ENCODE assay signal across 6 cellular contexts in the genomic region with DNA sequence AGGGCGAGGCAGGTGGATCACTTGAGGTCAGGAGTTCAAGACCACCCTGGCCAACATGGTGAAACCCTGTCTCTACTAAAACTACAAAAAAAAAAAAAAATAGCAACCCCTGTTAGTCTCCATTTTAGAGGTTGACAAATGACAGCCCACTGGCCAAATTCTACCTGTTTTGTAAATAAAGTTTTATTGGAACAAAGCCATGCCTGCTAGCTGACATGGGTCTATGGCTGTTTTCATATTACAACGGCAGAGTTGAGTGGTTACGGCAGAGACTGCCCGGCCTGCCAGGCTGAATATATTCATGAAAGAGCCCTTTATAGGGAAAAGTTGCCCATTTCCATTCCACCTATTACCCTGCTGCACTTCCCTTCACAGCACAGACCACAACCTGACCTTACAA.
"Had no signal": no experiment of that assay in that cellular context is flagged by ENCODE, and none has a peak within 500 bp of the region (broad histone marks: within the 10 kb centered on the region; RNA-seq: fewer than 3 reads in every experiment).

No MANE protein-coding gene starts in this region.

- H3K9ac ChIP-seq: KMS-11 had no signal

- FAIRE-seq: HTR-8/SVneo had no signal

- H3K27ac Mint-ChIP-seq: IgD-negative memory B cell had no signal

- H3K4me2 ChIP-seq: KMS-11 had no signal

- H3K27me3 Mint-ChIP-seq: IgD-negative memory B cell had no signal

- DNase-seq: KBM-7, KG1 had no signal

- H3K27ac ChIP-seq: HL-60, KMS-11 had no signal

- H3K4me1 Mint-ChIP-seq: IgD-negative memory B cell had no signal
